Comparison of ENCODE assay signal across 28 cellular contexts in the genomic region with DNA sequence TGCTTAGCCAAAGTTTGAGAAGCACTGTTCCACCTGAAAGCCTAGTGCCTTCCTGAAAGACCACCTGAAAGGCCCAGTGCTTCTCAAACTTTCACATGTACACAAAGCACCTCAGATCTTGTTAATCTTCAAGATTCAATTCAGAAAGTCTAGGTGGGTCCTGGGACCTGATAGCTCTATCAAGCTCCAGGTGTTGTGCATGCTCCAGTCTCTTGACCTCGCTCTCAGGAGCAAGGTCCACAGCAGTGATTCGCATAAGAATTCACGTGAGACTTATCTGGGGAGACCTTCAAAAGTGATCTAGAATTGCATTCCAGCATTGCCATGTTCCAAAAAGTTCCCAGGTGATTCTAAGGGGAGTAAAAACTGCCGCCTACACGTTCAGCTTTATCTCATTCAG.
DNase-seq lines count a peak whose midpoint lies in the region; ATAC-seq, FAIRE-seq and TF ChIP-seq lines count a peak whose summit lies in the region.
"Had no signal": no experiment of that assay in that cellular context is flagged by ENCODE, and none has a peak within 500 bp of the region (broad histone marks: within the 10 kb centered on the region; RNA-seq: fewer than 3 reads in every experiment).

No MANE protein-coding gene starts in this region.

- FAIRE-seq in small intestine (lab: Jason Lieb, UNC) = no peak
- FAIRE-seq: A204.1, D721Med, GM12878, GM12892, GM18507 had no signal

- CTCF ChIA-PET in Caco-2 (lab: Charles Lee) = interaction anchor here (0.6 kb wide), 1 partner anchor 144 kb away, joined by 3 read pairs; no protein-coding TSS in a partner anchor

- H3K9me3 Mint-ChIP-seq in Caco-2 (ENCODE audit: unreplicated experiment) (no peaks in the 10 kb centered on the region), GM23338 (peaks cover 12% of the 10 kb centered on the region)
- H3K9me3 Mint-ChIP-seq: CD4-positive, CD25-positive, alpha-beta regulatory T cell had no signal

- H3K4me2 ChIP-seq in GM23338 = no peak overlapping the region
- no peak overlapping the region for H3K4me2 ChIP-seq in parathyroid adenoma (ENCODE audit: low read length)
- H3K4me2 ChIP-seq: BLaER1 had no signal

- no peak overlapping the region for H3K9ac ChIP-seq in parathyroid adenoma
- H3K9ac ChIP-seq: BLaER1 had no signal

- no peak overlapping the region for H3K4me3 Mint-ChIP-seq in Caco-2 (ENCODE audit: unreplicated experiment)
- no peak overlapping the region for H3K4me3 Mint-ChIP-seq in GM23338
- H3K4me3 Mint-ChIP-seq: CD14-positive monocyte; CD4-positive, alpha-beta memory T cell; CD4-positive, CD25-positive, alpha-beta regulatory T cell; CD8-positive, alpha-beta memory T cell had no signal

- H3K36me3 Mint-ChIP-seq in Caco-2 (ENCODE audit: insufficient read depth, unreplicated experiment) = no peaks in the 10 kb centered on the region
- H3K36me3 Mint-ChIP-seq in GM23338 (ENCODE audit: low read depth) = peaks cover 4% of the 10 kb centered on the region; the same call in 1 of the 3 replicates
- H3K36me3 Mint-ChIP-seq: CD14-positive monocyte; CD4-positive, alpha-beta memory T cell; CD4-positive, CD25-positive, alpha-beta regulatory T cell; CD8-positive, alpha-beta memory T cell had no signal

- no peak overlapping the region for H3K4me3 ChIP-seq in Caco-2 (ENCODE audit: low read depth, low read length)
- no peak overlapping the region for H3K4me3 ChIP-seq in GM23338
- H3K4me3 ChIP-seq in parathyroid adenoma (ENCODE audit: low read depth, low read length) = no peak overlapping the region
- no peak overlapping the region for H3K4me3 ChIP-seq in small intestine (ENCODE audit: low read depth in 1 of 2, low read length in 2 of 2)
- H3K4me3 ChIP-seq: BLaER1, GM12878 had no signal

- H3K4me1 ChIP-seq in Caco-2 (peaks cover 52% of the 10 kb centered on the region), GM23338 (ENCODE audit: insufficient read depth) (no peaks in the 10 kb centered on the region), parathyroid adenoma (peaks cover 11% of the 10 kb centered on the region), small intestine (ENCODE audit: control insufficient read depth in 2 of 2, insufficient read depth in 1 of 2, low read depth in 1 of 2, low read length in 1 of 2) (peaks cover 2 to 8% of the 10 kb centered on the region in 2 donors)
- H3K4me1 ChIP-seq: BE2C had no signal

- no peaks in the 10 kb centered on the region for H3F3A ChIP-seq in GM23338 (replicated peaks; ENCODE audit: low read depth)

- TF ChIP-seq CTCF in Caco-2 (IDR thresholded peaks at IDR 0.05; ENCODE audit: insufficient read depth in 1 of 2, low read depth in 1 of 2, low read length in 1 of 2, severe bottlenecking in 1 of 2, unreplicated experiment in 1 of 2) = no peak
- TF ChIP-seq CTCF in GM23338 (conservative IDR thresholded peaks at IDR 0.05; ENCODE audit: low read depth in 2 of 2) = no peak
- no peak for TF ChIP-seq CTCF in parathyroid adenoma (IDR thresholded peaks at IDR 0.05)

- no peaks in the 10 kb centered on the region for H3K27me3 Mint-ChIP-seq in Caco-2 (ENCODE audit: insufficient read depth, unreplicated experiment)
- H3K27me3 Mint-ChIP-seq in GM23338 (ENCODE audit: insufficient read depth, low read depth, poor library complexity) = no peaks in the 10 kb centered on the region
- H3K27me3 Mint-ChIP-seq: CD4-positive, CD25-positive, alpha-beta regulatory T cell; CD8-positive, alpha-beta memory T cell had no signal

- BruUV-seq in Caco-2 (replicated peaks; lab: Mats Ljungman, UMichigan) = no TSS peak

- ATAC-seq in GM23338 (no peak), HG03378 (IDR thresholded peaks at IDR 0.05; ENCODE audit: unreplicated experiment) (no peak)
- ATAC-seq: GM12878 had no signal

- H3K9me3 ChIP-seq in Caco-2 = no peaks in the 10 kb centered on the region
- H3K9me3 ChIP-seq in parathyroid adenoma (ENCODE audit: control insufficient read depth, low read length) = no peaks in the 10 kb centered on the region
- H3K9me3 ChIP-seq in small intestine (ENCODE audit: control insufficient read depth, low read depth) = no peaks in the 10 kb centered on the region
- H3K9me3 ChIP-seq: BE2C, BLaER1 had no signal

- no peak for DNase-seq in Caco-2
- DNase-seq in GM23338 (ENCODE audit: low spot score) = no peak
- peak; percentile 76 for DNase-seq in small intestine
- DNase-seq in NCI-H1694 (lab: John Stamatoyannopoulos, UW) = no peak
- no peak for DNase-seq in T-helper 2 cell
- no peak for DNase-seq in DMS53 (lab: John Stamatoyannopoulos, UW)
- DNase-seq: 8988T; ACHN; BE2C; C1 segment of cervical spinal cord; Calu3; CD4-positive, alpha-beta memory T cell; CD4-positive, CD25-positive, alpha-beta regulatory T cell; CD8-positive, alpha-beta memory T cell; COR-L47; DMS79; DND-41; EL; GDM1 had no signal

- H3K79me2 ChIP-seq in GM23338 (replicated peaks; ENCODE audit: insufficient read depth) (no peaks in the 10 kb centered on the region), parathyroid adenoma (no peaks in the 10 kb centered on the region)

- no peaks in the 10 kb centered on the region for H4K20me1 ChIP-seq in GM23338 (replicated peaks; ENCODE audit: insufficient read depth)
- H4K20me1 ChIP-seq: BLaER1 had no signal

- H3K4me1 Mint-ChIP-seq in Caco-2 (ENCODE audit: low read depth, unreplicated experiment) (peaks cover 35% of the 10 kb centered on the region), GM23338 (no peaks in the 10 kb centered on the region)

- 14 to 69% (median 37%) methylated on average over 5 of the region's 5 CpGs for WGBS in small intestine, 3 donors

- no peak overlapping the region for H3K27ac ChIP-seq in GM23338 (ENCODE audit: low read depth)
- H3K27ac ChIP-seq in parathyroid adenoma = no peak overlapping the region
- no peak overlapping the region for H3K27ac ChIP-seq in small intestine (ENCODE audit: low read depth in 1 of 2, low read length in 1 of 2)
- H3K27ac ChIP-seq: BLaER1 had no signal

- peak overlapping the region; percentile 5; the same call in 1 of the 2 replicates for H2AFZ ChIP-seq in GM23338
- H2AFZ ChIP-seq in parathyroid adenoma = peak overlapping the region; percentile 2

- H3K36me3 ChIP-seq in Caco-2 (ENCODE audit: control insufficient read depth, insufficient read depth, low read length) = no peaks in the 10 kb centered on the region; the same call in 1 of the 2 replicates
- H3K36me3 ChIP-seq in GM23338 (ENCODE audit: insufficient read depth) = no peaks in the 10 kb centered on the region
- no peaks in the 10 kb centered on the region for H3K36me3 ChIP-seq in parathyroid adenoma (ENCODE audit: control insufficient read depth, insufficient read depth, low read length)
- H3K36me3 ChIP-seq in small intestine (ENCODE audit: control insufficient read depth in 2 of 2, insufficient read depth in 2 of 2, low read length in 2 of 2) = no peaks in the 10 kb centered on the region
- H3K36me3 ChIP-seq: BE2C, BLaER1 had no signal

- peaks cover 18% of the 10 kb centered on the region; the same call in 1 of the 2 replicates for H3K9me2 ChIP-seq in GM23338 (ENCODE audit: insufficient read depth)

- H3K27me3 ChIP-seq in Caco-2 (replicated peaks; ENCODE audit: control insufficient read depth, insufficient read depth, low read length) (no peaks in the 10 kb centered on the region), GM23338 (ENCODE audit: insufficient read depth) (no peaks in the 10 kb centered on the region), parathyroid adenoma (ENCODE audit: control insufficient read depth, insufficient read depth, low read length) (no peaks in the 10 kb centered on the region), small intestine (ENCODE audit: control insufficient read depth in 2 of 2, insufficient read depth in 2 of 2, low read length in 2 of 2) (no peaks in the 10 kb centered on the region)
- H3K27me3 ChIP-seq: BE2C, BLaER1 had no signal

- POLR2A ChIA-PET in Caco-2 (lab: Charles Lee) = no interaction called here

- intact Hi-C loops in Caco-2 (cut with micrococcal nuclease; ENCODE audit: unreplicated experiment) = no loop called here

- H3K27ac Mint-ChIP-seq in Caco-2 (ENCODE audit: unreplicated experiment) (peak overlapping the region; percentile 30), GM23338 (no peak overlapping the region)
- H3K27ac Mint-ChIP-seq: CD14-positive monocyte; CD4-positive, alpha-beta memory T cell; CD4-positive, CD25-positive, alpha-beta regulatory T cell; CD8-positive, alpha-beta memory T cell had no signal

TF ChIP-seq in GM23338, 12 proteins besides CTCF, POLR2A, EP300 and RAD21:
- TF ChIP-seq EZH2phosphoT487 (IDR thresholded peaks at IDR 0.05; ENCODE audit: unreplicated experiment) = no peak
- no peak for TF ChIP-seq POLR2AphosphoS5 (IDR thresholded peaks at IDR 0.05; ENCODE audit: low read depth)
- no peak for TF ChIP-seq ZNF331 (CRISPR knock-in tag; IDR thresholded peaks at IDR 0.05; ENCODE audit: low read depth)
- no peak for TF ChIP-seq STAT1 (IDR thresholded peaks at IDR 0.05; ENCODE audit: unreplicated experiment)
- no peak for TF ChIP-seq EZH2 (IDR thresholded peaks at IDR 0.05; ENCODE audit: low read depth, unreplicated experiment)
- no peak for TF ChIP-seq ZNF114 (CRISPR knock-in tag; IDR thresholded peaks at IDR 0.05)
TF ChIP-seq in GM23338: peak in this region for 0.
